9 cellular contexts compared by ENCODE assay signal in the genomic region with DNA sequence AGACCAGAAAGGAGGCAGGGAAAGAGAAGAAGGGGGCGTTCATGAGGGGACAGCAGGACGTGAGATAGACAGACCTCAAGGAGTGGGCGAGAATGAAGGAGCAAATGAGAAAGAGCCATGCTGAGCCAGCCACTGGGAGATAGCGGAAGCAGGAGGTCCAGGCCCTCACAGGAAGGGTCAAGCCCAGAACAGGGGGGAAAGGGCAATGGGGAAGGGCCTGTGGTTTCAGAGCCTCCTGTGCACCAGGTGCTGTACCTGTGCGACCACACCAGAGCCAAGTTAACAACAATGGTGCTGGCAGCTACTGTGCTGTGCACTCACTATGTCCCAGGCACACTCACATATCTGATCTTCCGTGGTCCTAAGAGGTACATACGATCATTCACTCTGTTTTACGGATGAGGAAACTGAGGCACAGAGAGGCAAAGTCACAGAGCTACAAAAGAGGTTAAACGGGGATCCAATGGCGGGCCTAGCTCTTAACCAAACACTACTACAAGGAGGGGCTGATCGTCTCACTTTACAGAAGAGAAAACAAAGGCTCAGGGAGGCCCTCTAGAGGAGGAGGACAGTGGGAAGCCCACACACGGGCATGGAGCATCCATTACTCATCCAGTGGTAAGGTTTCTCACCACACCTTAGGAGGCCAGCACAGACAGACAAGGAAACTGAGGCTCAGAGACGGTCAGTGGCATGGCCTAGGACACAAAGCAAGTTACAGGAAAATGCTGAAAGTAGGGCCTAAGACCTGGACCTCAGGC.
DNase-seq lines count a peak whose midpoint lies in the region; ATAC-seq and TF ChIP-seq lines count a peak whose summit lies in the region.
"Had no signal": no experiment of that assay in that cellular context is flagged by ENCODE, and none has a peak within 500 bp of the region (broad histone marks: within the 10 kb centered on the region; RNA-seq: fewer than 3 reads in every experiment).

No MANE protein-coding gene starts in this region.

- no peak overlapping the region for H4K91ac ChIP-seq in IMR-90 (ENCODE audit: insufficient read depth, low read depth, low read length)

- H3K27me3 Mint-ChIP-seq in mesothelial cell of epicardium (ENCODE audit: low read depth), result no peaks in the 10 kb centered on the region

- no peak for TF ChIP-seq RAD21 in IMR-90 (IDR thresholded peaks at IDR 0.05; ENCODE audit: low read length)

- no peak overlapping the region for H2BK5ac ChIP-seq in IMR-90 (ENCODE audit: low read depth, low read length, poor library complexity, severe bottlenecking)

- H2BK15ac ChIP-seq in IMR-90 (ENCODE audit: low read depth, low read length), result no peak overlapping the region

- H2AFZ ChIP-seq in IMR-90 (replicated peaks; ENCODE audit: low read length, poor library complexity), result peak overlapping the region; percentile 57

- H3K27me3 ChIP-seq in BE2C (no peaks in the 10 kb centered on the region), IMR-90 (ENCODE audit: control insufficient read depth, insufficient read depth, low read length) (no peaks in the 10 kb centered on the region; the same call in 1 of the 2 replicates)

- TF ChIP-seq CTCF in BE2C (IDR thresholded peaks at IDR 0.05; ENCODE audit: low read depth, low read length) (peak; percentile 52), IMR-90 (conservative IDR thresholded peaks at IDR 0.05; ENCODE audit: low read depth, low read length) (no peak), astrocyte of the cerebellum (IDR thresholded peaks at IDR 0.05; ENCODE audit: low read depth, low read length, missing control alignments) (peak; percentile 15), mesothelial cell of epicardium (IDR thresholded peaks at IDR 0.05; ENCODE audit: unreplicated experiment) (no peak)

- no peaks in the 10 kb centered on the region for H3K9me3 Mint-ChIP-seq in mesothelial cell of epicardium

- DNase-seq in BE2C (no peak), IMR-90 (no peak), astrocyte of the cerebellum (ENCODE audit: low read depth) (no peak), mesothelial cell of epicardium (ENCODE audit: low spot score in 2 of 2, unreplicated experiment in 2 of 2) (no peak), cerebellar cortex (ENCODE audit: low spot score) (no peak), NCI-H2107 treated with DMSO at 0.1 percent for 48 hours (lab: John Stamatoyannopoulos, UW; ENCODE audit: unreplicated experiment) (no peak)
- DNase-seq: activated CD4-positive, alpha-beta T cell treated with anti-CD3 and anti-CD28 coated beads for 4 hours had no signal

- H2AK5ac ChIP-seq in IMR-90 (ENCODE audit: low read depth, low read length), result no peak overlapping the region

- intact Hi-C loops in IMR-90 (cut with micrococcal nuclease), result no loop called here

- H3K4me3 ChIP-seq in BE2C (ENCODE audit: low read depth, low read length) (no peak overlapping the region), IMR-90 (ENCODE audit: insufficient read depth, low read depth, low read length) (no peak overlapping the region), astrocyte of the cerebellum (ENCODE audit: low read depth, low read length) (no peak overlapping the region)

- peaks cover 17% of the 10 kb centered on the region for H3K4me1 Mint-ChIP-seq in mesothelial cell of epicardium

- H3K4me3 Mint-ChIP-seq in mesothelial cell of epicardium, result no peak overlapping the region

- H4K8ac ChIP-seq in IMR-90 (ENCODE audit: low read depth in 2 of 2, low read length in 2 of 2), result no peak overlapping the region

- H4K5ac ChIP-seq in IMR-90 (ENCODE audit: low read depth, low read length), result no peak overlapping the region

- H3K9ac ChIP-seq in IMR-90 (ENCODE audit: low read depth, low read length), result no peak overlapping the region

- no peak overlapping the region for H3K56ac ChIP-seq in IMR-90 (ENCODE audit: extremely low read depth, insufficient read depth, low read length)

- H3K4me2 ChIP-seq in IMR-90 (ENCODE audit: low read depth, low read length), result no peak overlapping the region

- H3K27ac ChIP-seq in IMR-90 (ENCODE audit: insufficient read depth, low read length), result no peak overlapping the region

- TF ChIP-seq POLR2A in IMR-90 (IDR thresholded peaks at IDR 0.05; ENCODE audit: low read depth, low read length), result no peak

- dilution Hi-C loops in IMR-90 (cut with HindIII; ENCODE audit: low sequenced_read_pairs, unreplicated experiment), result no loop called here

- no peak overlapping the region for H3K4ac ChIP-seq in IMR-90 (ENCODE audit: low read depth, low read length)

- H3K14ac ChIP-seq in IMR-90 (replicated peaks; ENCODE audit: low read depth, low read length), result no peak overlapping the region

- no peak overlapping the region for H2BK120ac ChIP-seq in IMR-90 (ENCODE audit: low read depth, low read length)

- H2AK9ac ChIP-seq in IMR-90 (replicated peaks; ENCODE audit: low read depth, low read length, poor library complexity), result no peak overlapping the region

- in situ Hi-C loops in IMR-90 (cut with MboI; ENCODE audit: low sequenced_read_pairs), result no loop called here
- in situ Hi-C loops in astrocyte of the cerebellum (cut with HindIII; ENCODE audit: low sequenced_read_pairs), result no loop called here

- peaks cover 8% of the 10 kb centered on the region; the same call in 1 of the 2 replicates for H3K9me1 ChIP-seq in IMR-90 (ENCODE audit: insufficient read depth, low read length)

- WGBS in IMR-90 (ENCODE audit: extremely low coverage in 2 of 2, insufficient read length in 1 of 2), 2 experiments, result 80% methylated on average over 3 of the region's 13 CpGs; no CpG with 5 or more reads in 1 of the 2 experiments

- POLR2A ChIA-PET in IMR-90 (lab: Charles Lee; ENCODE audit: unreplicated experiment), result no interaction called here

- no peaks in the 10 kb centered on the region for H3K36me3 Mint-ChIP-seq in mesothelial cell of epicardium

- no peak overlapping the region for H3K23ac ChIP-seq in IMR-90 (ENCODE audit: low read depth, low read length)

- H3K4me1 ChIP-seq in BE2C (peaks cover 27% of the 10 kb centered on the region), IMR-90 (ENCODE audit: control insufficient read depth, insufficient read depth, low read length) (no peaks in the 10 kb centered on the region)

- BruUV-seq in IMR-90 (replicated peaks; lab: Mats Ljungman, UMichigan), result no TSS peak

- no peak overlapping the region for H2BK20ac ChIP-seq in IMR-90 (ENCODE audit: low read depth, low read length)

- H3K36me3 ChIP-seq in BE2C, result no peaks in the 10 kb centered on the region
- H3K36me3 ChIP-seq in IMR-90 (ENCODE audit: control insufficient read depth, insufficient read depth, low read length), result no peaks in the 10 kb centered on the region

- no peak for ATAC-seq in IMR-90 (ENCODE audit: low read depth)
- ATAC-seq in GM21381 (IDR thresholded peaks at IDR 0.05; ENCODE audit: unreplicated experiment), result no peak
- ATAC-seq in GM18907 (IDR thresholded peaks at IDR 0.05; ENCODE audit: unreplicated experiment), result no peak

- CTCF ChIA-PET in IMR-90 (lab: Yijun Ruan, JAX), result no interaction called here

- peak overlapping the region; percentile 74 for H3K27ac Mint-ChIP-seq in mesothelial cell of epicardium

- H3K9me3 ChIP-seq in BE2C, result no peaks in the 10 kb centered on the region
- no peaks in the 10 kb centered on the region for H3K9me3 ChIP-seq in IMR-90 (ENCODE audit: control insufficient read depth, insufficient read depth, low read length)

- no peaks in the 10 kb centered on the region for H4K20me1 ChIP-seq in IMR-90 (ENCODE audit: insufficient read depth, low read length)

- no peaks in the 10 kb centered on the region for H3K79me1 ChIP-seq in IMR-90 (ENCODE audit: low read depth in 1 of 2, low read length in 2 of 2)

- no peak overlapping the region for H3K18ac ChIP-seq in IMR-90 (ENCODE audit: low read depth, low read length)

TF ChIP-seq in IMR-90, 13 proteins besides CTCF, POLR2A, EP300 and RAD21:
- TF ChIP-seq RFX5 (IDR thresholded peaks at IDR 0.05; ENCODE audit: low read depth, low read length) (no peak), CEBPB (IDR thresholded peaks at IDR 0.05; ENCODE audit: low read depth, low read length) (no peak), FOS (IDR thresholded peaks at IDR 0.05; ENCODE audit: low read depth, low read length) (no peak), RCOR1 (IDR thresholded peaks at IDR 0.05; ENCODE audit: insufficient replicate concordance, low read length) (no peak), MXI1 (IDR thresholded peaks at IDR 0.05; ENCODE audit: borderline replicate concordance, low read depth, low read length) (no peak), BHLHE40 (IDR thresholded peaks at IDR 0.05; ENCODE audit: low read depth, low read length) (no peak), NFE2L2 (IDR thresholded peaks at IDR 0.05; ENCODE audit: low read depth, low read length) (no peak), CHD1 (IDR thresholded peaks at IDR 0.05; ENCODE audit: low read depth, low read length) (no peak), MAFK (IDR thresholded peaks at IDR 0.05; ENCODE audit: low read depth, low read length) (no peak), SMC3 (IDR thresholded peaks at IDR 0.05; ENCODE audit: low read depth, low read length) (no peak), MAZ (IDR thresholded peaks at IDR 0.05; ENCODE audit: borderline replicate concordance, low read depth, low read length) (no peak)
- TF ChIP-seq, protein P1, sequence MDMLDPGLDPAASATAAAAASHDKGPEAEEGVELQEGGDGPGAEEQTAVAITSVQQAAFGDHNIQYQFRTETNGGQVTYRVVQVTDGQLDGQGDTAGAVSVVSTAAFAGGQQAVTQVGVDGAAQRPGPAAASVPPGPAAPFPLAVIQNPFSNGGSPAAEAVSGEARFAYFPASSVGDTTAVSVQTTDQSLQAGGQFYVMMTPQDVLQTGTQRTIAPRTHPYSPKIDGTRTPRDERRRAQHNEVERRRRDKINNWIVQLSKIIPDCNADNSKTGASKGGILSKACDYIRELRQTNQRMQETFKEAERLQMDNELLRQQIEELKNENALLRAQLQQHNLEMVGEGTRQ (IDR thresholded peaks at IDR 0.05; ENCODE audit: low read depth, low read length), result no peak
- TF ChIP-seq, protein P2, sequence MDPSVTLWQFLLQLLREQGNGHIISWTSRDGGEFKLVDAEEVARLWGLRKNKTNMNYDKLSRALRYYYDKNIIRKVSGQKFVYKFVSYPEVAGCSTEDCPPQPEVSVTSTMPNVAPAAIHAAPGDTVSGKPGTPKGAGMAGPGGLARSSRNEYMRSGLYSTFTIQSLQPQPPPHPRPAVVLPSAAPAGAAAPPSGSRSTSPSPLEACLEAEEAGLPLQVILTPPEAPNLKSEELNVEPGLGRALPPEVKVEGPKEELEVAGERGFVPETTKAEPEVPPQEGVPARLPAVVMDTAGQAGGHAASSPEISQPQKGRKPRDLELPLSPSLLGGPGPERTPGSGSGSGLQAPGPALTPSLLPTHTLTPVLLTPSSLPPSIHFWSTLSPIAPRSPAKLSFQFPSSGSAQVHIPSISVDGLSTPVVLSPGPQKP (IDR thresholded peaks at IDR 0.05; ENCODE audit: borderline replicate concordance, low read depth, low read length), result no peak
TF ChIP-seq in IMR-90: peak in this region for 0.

Comparison
In these comparisons a context has a peak if more than half of its experiments do, and no peak if none do; other contexts are left out.
1. CTCF ChIP-seq: peak in BE2C (single experiment) and astrocyte of the cerebellum (single experiment); none in IMR-90 (single experiment) and mesothelial cell of epicardium (single experiment).